Comparison of ENCODE assay signal across 8 cellular contexts in genomic region chr20:25247100-25247665, GRCh38. TPM values are rescaled to one million over a fixed set of nuclear protein-coding genes. Genes with fewer than 3 reads are reported as not detected.
DNase-seq lines count a peak whose midpoint lies in the region; ATAC-seq, FAIRE-seq and TF ChIP-seq lines count a peak whose summit lies in the region.

No MANE protein-coding gene starts in this region.

- peak overlapping the region; percentile 86 for H4K8ac ChIP-seq in H1 (ENCODE audit: extremely low read depth, insufficient read depth, low read length)

- peaks cover 22% of the 10 kb centered on the region for H3K4me1 Mint-ChIP-seq in T-helper 2 cell treated with Interferon-gamma antibody and Interleukin-4, amounts not matched to agents 5 μg/mL and 100 μg/mL, for 36 hours (ENCODE audit: low read depth)

- no peaks in the 10 kb centered on the region; the same call in 1 of the 2 replicates for H3K79me1 ChIP-seq in H1 (ENCODE audit: low read depth, low read length)

- H2BK120ac ChIP-seq in H1 (replicated peaks; ENCODE audit: low read depth, low read length): no peak overlapping the region

- H4K20me1 ChIP-seq in H1 (replicated peaks in 1 of 2; ENCODE audit: control insufficient read depth in 1 of 2, insufficient read depth in 2 of 2, low read length in 2 of 2): peaks cover 3 to 6% of the 10 kb centered on the region in 2 experiments

- no peaks in the 10 kb centered on the region for H3K9me3 ChIP-seq in H1 (ENCODE audit: insufficient read depth in 2 of 2, low read depth in 1 of 2, low read length in 1 of 2)
- H3K9me3 ChIP-seq in lower lobe of right lung: no peaks in the 10 kb centered on the region
- peaks cover 0 to 6% (median 3%) of the 10 kb centered on the region in 5 donors for H3K9me3 ChIP-seq in subcutaneous abdominal adipose tissue (ENCODE audit: control insufficient read depth in 5 of 5, low read length in 5 of 5)

- DNase-seq in Daoy (ENCODE audit: low read depth) (peak; percentile 77), LNCaP clone FGC (ENCODE audit: low read depth) (no peak), H1 (ENCODE audit: low read depth in 1 of 2, low spot score in 2 of 2) (peak in 1 of 2 experiments; percentile 86), lower lobe of right lung (peak; percentile 72), mesenteric fat pad (ENCODE audit: low spot score) (no peak)
- DNase-seq in T-helper 2 cell treated with Interferon-gamma antibody and Interleukin-4, amounts not matched to agents 5 μg/mL and 100 μg/mL, for 36 hours (ENCODE audit: low spot score): no peak

- H3K27me3 ChIP-seq in H1 (replicated peaks in 1 of 4; ENCODE audit: control insufficient read depth in 3 of 4, extremely low read depth in 1 of 4, insufficient read depth in 3 of 4, low read length in 3 of 4) (peaks cover 0 to 8% (median 7%) of the 10 kb centered on the region in 4 experiments; a peak in 4 of 7 replicates), lower lobe of right lung (ENCODE audit: low read depth) (no peaks in the 10 kb centered on the region), subcutaneous abdominal adipose tissue (ENCODE audit: control insufficient read depth in 5 of 5, insufficient read depth in 4 of 5, low read length in 5 of 5) (no peaks in the 10 kb centered on the region)

- no peak overlapping the region for H2BK15ac ChIP-seq in H1 (ENCODE audit: low read length)

- no peak overlapping the region for H3K14ac ChIP-seq in H1 (ENCODE audit: insufficient read length)

- 3% methylated on average over 28 of the region's 28 CpGs; no CpG with 5 or more reads in 1 of the 2 experiments for WGBS in H1 (ENCODE audit: extremely low coverage in 1 of 2, insufficient coverage in 1 of 2, insufficient read length in 1 of 2, insufficient replicate concordance in 2 of 2, low coverage in 1 of 2, low lambda C conversion rate in 2 of 2, missing lambda C conversion rate in 1 of 2), 2 experiments

- peaks cover 13 to 30% of the 10 kb centered on the region in 2 experiments for H3K79me2 ChIP-seq in H1 (ENCODE audit: control insufficient read depth in 1 of 2, insufficient read depth in 2 of 2, low read length in 2 of 2)

- TF ChIP-seq RAD21 in H1 (IDR thresholded peaks at IDR 0.05 in 1 of 2, conservative IDR thresholded peaks at IDR 0.05 in 1 of 2; ENCODE audit: low read depth in 2 of 2, low read length in 2 of 2): peak; percentile 43; a peak in 3 of 4 replicates

- no peak for TF ChIP-seq EP300 in H1 (IDR thresholded peaks at IDR 0.05; ENCODE audit: borderline replicate concordance in 1 of 2, low read depth in 2 of 2, low read length in 2 of 2)

- H3K27me3 Mint-ChIP-seq in T-helper 2 cell treated with Interferon-gamma antibody and Interleukin-4, amounts not matched to agents 5 μg/mL and 100 μg/mL, for 36 hours (ENCODE audit: low read depth): no peaks in the 10 kb centered on the region

- no peak for TF ChIP-seq POLR2A in H1 (IDR thresholded peaks at IDR 0.05; ENCODE audit: control extremely low read depth in 1 of 2, low read depth in 2 of 2, low read length in 2 of 2)

- H3K4ac ChIP-seq in H1 (replicated peaks; ENCODE audit: insufficient read length, low read depth, low read length): no peak overlapping the region

- no peak overlapping the region for H2BK5ac ChIP-seq in H1 (ENCODE audit: low read depth, low read length)

- H3K27ac ChIP-seq in H1 (ENCODE audit: low read depth, low read length) (no peak overlapping the region), lower lobe of right lung (peak overlapping the region; percentile 88), subcutaneous abdominal adipose tissue (ENCODE audit: low read depth, low read length) (peak overlapping the region; percentile 92)

- H4K5ac ChIP-seq in H1 (ENCODE audit: insufficient read length, low read depth, low read length): no peak overlapping the region

- no peak overlapping the region; a peak in 3 of 7 replicates for H3K9ac ChIP-seq in H1 (replicated peaks in 1 of 4; ENCODE audit: extremely low read depth in 1 of 4, low read depth in 3 of 4, low read length in 3 of 4)
- peak overlapping the region; percentile 52 to 90 (median 79) for H3K9ac ChIP-seq in subcutaneous abdominal adipose tissue (ENCODE audit: low read length in 5 of 5)

- H3K4me1 ChIP-seq in H1 (replicated peaks in 1 of 4; ENCODE audit: control insufficient read depth in 3 of 4, insufficient read depth in 4 of 4, low read length in 3 of 4) (peaks cover 3 to 7% (median 4%) of the 10 kb centered on the region in 4 experiments; a peak in 6 of 7 replicates), lower lobe of right lung (peaks cover 29% of the 10 kb centered on the region), subcutaneous abdominal adipose tissue (ENCODE audit: control insufficient read depth in 5 of 5, insufficient read depth in 5 of 5, low read length in 5 of 5) (peaks cover 8 to 54% (median 50%) of the 10 kb centered on the region in 5 donors)

- POLR2A ChIA-PET in H1 (lab: Charles Lee; ENCODE audit: partially characterized antibody): interaction anchor here (0.6 to 2.4 kb wide), 8 partner anchors 9 to 337 kb away, joined by 3 to 8 read pairs (median 3); partner anchors contain the start of gene GINS1

- intact Hi-C loops in lower lobe of right lung (cut with DNase I): no loop called here

- no peak overlapping the region for H2AK5ac ChIP-seq in H1 (ENCODE audit: low read depth, low read length)

- no peaks in the 10 kb centered on the region for H3K9me3 Mint-ChIP-seq in T-helper 2 cell treated with Interferon-gamma antibody and Interleukin-4, amounts not matched to agents 5 μg/mL and 100 μg/mL, for 36 hours

- H3K27ac Mint-ChIP-seq in T-helper 2 cell treated with Interferon-gamma antibody and Interleukin-4, amounts not matched to agents 5 μg/mL and 100 μg/mL, for 36 hours: peak overlapping the region; percentile 31

- FAIRE-seq in H1 (lab: Jason Lieb, UNC): peak; percentile 19

- H3K4me2 ChIP-seq in H1 (ENCODE audit: insufficient read depth in 1 of 2, low read depth in 2 of 2, low read length in 2 of 2): peak overlapping the region; percentile 56 to 98

- no peaks in the 10 kb centered on the region for H3K36me3 ChIP-seq in H1 (ENCODE audit: control insufficient read depth in 2 of 4, insufficient read depth in 4 of 4, low read length in 3 of 4)
- no peaks in the 10 kb centered on the region for H3K36me3 ChIP-seq in lower lobe of right lung
- no peaks in the 10 kb centered on the region for H3K36me3 ChIP-seq in subcutaneous abdominal adipose tissue (ENCODE audit: control insufficient read depth in 5 of 5, insufficient read depth in 5 of 5, low read length in 5 of 5)

- no peak overlapping the region for H2BK12ac ChIP-seq in H1 (ENCODE audit: low read depth, low read length)

- H2BK20ac ChIP-seq in H1 (ENCODE audit: low read length): no peak overlapping the region

- CTCF ChIA-PET in H1 (lab: Charles Lee; ENCODE audit: partially characterized antibody): interaction anchor here (0.6 to 4.0 kb wide), 29 partner anchors 7 to 286 kb away, joined by 3 to 24 read pairs (median 4); partner anchors contain the start of gene ENTPD6

- peak overlapping the region; percentile 22; the same call in 1 of the 2 replicates for H2AFZ ChIP-seq in H1 (ENCODE audit: low read length)

- H3K56ac ChIP-seq in H1 (replicated peaks; ENCODE audit: insufficient read length, low read depth, low read length): no peak overlapping the region

- peaks cover 10% of the 10 kb centered on the region; the same call in 1 of the 2 replicates for H3K23me2 ChIP-seq in H1 (ENCODE audit: low read depth, low read length)

- H3K18ac ChIP-seq in H1 (ENCODE audit: extremely low read depth, low read length): no peak overlapping the region

- H3K4me3 ChIP-seq in LNCaP clone FGC (ENCODE audit: low read depth, low read length): peak overlapping the region; percentile 75
- H3K4me3 ChIP-seq in H1 (ENCODE audit: extremely low read depth in 1 of 4, insufficient read depth in 2 of 4, low read depth in 3 of 4, low read length in 4 of 4): peak overlapping the region; percentile 59 to 75 (median 73)
- peak overlapping the region; percentile 95 for H3K4me3 ChIP-seq in lower lobe of right lung
- H3K4me3 ChIP-seq in subcutaneous abdominal adipose tissue (ENCODE audit: low read depth in 1 of 5, low read length in 5 of 5): peak overlapping the region; percentile 64 to 98 (median 87)

- peak overlapping the region; percentile 74 for H3K4me3 Mint-ChIP-seq in T-helper 2 cell treated with Interferon-gamma antibody and Interleukin-4, amounts not matched to agents 5 μg/mL and 100 μg/mL, for 36 hours

- peak; percentile 30 for ATAC-seq in GM21528 (IDR thresholded peaks at IDR 0.05; ENCODE audit: low FRiP score, unreplicated experiment)
- peak; percentile 77 to 79 for ATAC-seq in lower lobe of right lung

- TF ChIP-seq CTCF in LNCaP clone FGC (IDR thresholded peaks at IDR 0.05; ENCODE audit: control insufficient read depth, extremely low read depth, insufficient read depth): peak; percentile 22; the same call in 1 of the 2 replicates
- TF ChIP-seq CTCF in H1 (IDR thresholded peaks at IDR 0.05; ENCODE audit: control extremely low read depth in 1 of 3, insufficient read depth in 1 of 3, low read depth in 1 of 3, low read length in 3 of 3): peak; percentile 41 to 75 (median 70); a peak in 3 of 4 replicates
- peak; percentile 47 for TF ChIP-seq CTCF in lower lobe of right lung (IDR thresholded peaks at IDR 0.05)

- H4K91ac ChIP-seq in H1 (replicated peaks; ENCODE audit: insufficient read length, low read length): no peak overlapping the region

- H3K23ac ChIP-seq in H1 (ENCODE audit: insufficient read length): no peak overlapping the region

- H3K36me3 Mint-ChIP-seq in T-helper 2 cell treated with Interferon-gamma antibody and Interleukin-4, amounts not matched to agents 5 μg/mL and 100 μg/mL, for 36 hours (ENCODE audit: low read depth): peaks cover 1% of the 10 kb centered on the region

RNA-seq across cellular contexts. Expression of gene PYGB, which starts 0.7 kb away (rescaled TPM):
- 54.8 and 59.9 TPM in 2 replicates for total RNA-seq in Daoy (2014; rRNA removed; shearing (Covaris generic))
- 54.9 and 56.0 TPM in 2 replicates for total RNA-seq in H1 (2021; fragmentation: NEBNext Ultra II Directional; extraction: Animal tissue kit (Norgen Biotek cat#: 25700))
- polyA plus RNA-seq in H1 (2011; rRNA removed): 26.6 and 36.0 TPM in 2 replicates
- polyA plus RNA-seq in H1 (2011; cell fraction: cytosol; rRNA removed): 30.5 TPM
- 104 TPM for polyA plus RNA-seq in H1 (2011; cell fraction: nucleus; rRNA removed)
- polyA plus RNA-seq in H1 (2012, experiment 1 of 2): 29.4 to 49.2 TPM (median 45.5 TPM) in 4 replicates
- 47.3 TPM for polyA plus RNA-seq in H1 (2012, experiment 2 of 2)
- 25.1 TPM for polyA plus RNA-seq in H1 (2013, experiment 1 of 2)
- polyA plus RNA-seq in H1 (2013, experiment 2 of 2): 22.9 TPM
- 29.7 and 33.8 TPM in 2 replicates for polyA minus RNA-seq in H1 (2011; rRNA and poly(A)+ RNA removed)
- 27.2 TPM for polyA minus RNA-seq in H1 (2011; cell fraction: cytosol; rRNA and poly(A)+ RNA removed)
- 27.2 TPM for polyA minus RNA-seq in H1 (2011; cell fraction: nucleus; rRNA and poly(A)+ RNA removed)
- total RNA-seq in lower lobe of right lung (57.5 TPM), mesenteric fat pad (121 TPM)

RNA-seq across cellular contexts. Expression of gene ENTPD6, which starts 51.7 kb away (rescaled TPM):
- 28.9 and 33.2 TPM in 2 replicates for total RNA-seq in Daoy (2014; rRNA removed; shearing (Covaris generic))
- total RNA-seq in H1 (2021; fragmentation: NEBNext Ultra II Directional; extraction: Animal tissue kit (Norgen Biotek cat#: 25700)): 43.9 and 47.8 TPM in 2 replicates
- 57.3 and 70.6 TPM in 2 replicates for polyA plus RNA-seq in H1 (2011; rRNA removed)
- 61.6 TPM for polyA plus RNA-seq in H1 (2011; cell fraction: cytosol; rRNA removed)
- 144 TPM for polyA plus RNA-seq in H1 (2011; cell fraction: nucleus; rRNA removed)
- polyA plus RNA-seq in H1 (2012, experiment 1 of 2): 30.1 to 46.8 TPM (median 43.0 TPM) in 4 replicates
- 40.5 TPM for polyA plus RNA-seq in H1 (2012, experiment 2 of 2)
- polyA plus RNA-seq in H1 (2013, experiment 1 of 2): 35.9 TPM
- polyA plus RNA-seq in H1 (2013, experiment 2 of 2): 33.7 TPM
- polyA minus RNA-seq in H1 (2011; rRNA and poly(A)+ RNA removed): 34.9 and 35.3 TPM in 2 replicates
- 24.4 TPM for polyA minus RNA-seq in H1 (2011; cell fraction: cytosol; rRNA and poly(A)+ RNA removed)
- polyA minus RNA-seq in H1 (2011; cell fraction: nucleus; rRNA and poly(A)+ RNA removed): 32.4 TPM
- total RNA-seq in lower lobe of right lung (64.5 TPM), mesenteric fat pad (54.3 TPM)

Comparison
In these comparisons a context has a peak if more than half of its experiments do, and no peak if none do; other contexts are left out.
1. DNase-seq: peak in Daoy (single experiment) and lower lobe of right lung (single experiment); none in LNCaP clone FGC (single experiment), T-helper 2 cell treated with Interferon-gamma antibody and Interleukin-4, amounts not matched to agents 5 μg/mL and 100 μg/mL, for 36 hours (single experiment) and mesenteric fat pad (single experiment).
2. H3K9ac ChIP-seq: peak in subcutaneous abdominal adipose tissue (5 of 5); none in H1 (0 of 4).
3. Peak in every context shown above with its lines, with median percentiles within 50 percentile points of each other: H3K4me3 ChIP-seq and CTCF ChIP-seq.